In the genomic region with DNA sequence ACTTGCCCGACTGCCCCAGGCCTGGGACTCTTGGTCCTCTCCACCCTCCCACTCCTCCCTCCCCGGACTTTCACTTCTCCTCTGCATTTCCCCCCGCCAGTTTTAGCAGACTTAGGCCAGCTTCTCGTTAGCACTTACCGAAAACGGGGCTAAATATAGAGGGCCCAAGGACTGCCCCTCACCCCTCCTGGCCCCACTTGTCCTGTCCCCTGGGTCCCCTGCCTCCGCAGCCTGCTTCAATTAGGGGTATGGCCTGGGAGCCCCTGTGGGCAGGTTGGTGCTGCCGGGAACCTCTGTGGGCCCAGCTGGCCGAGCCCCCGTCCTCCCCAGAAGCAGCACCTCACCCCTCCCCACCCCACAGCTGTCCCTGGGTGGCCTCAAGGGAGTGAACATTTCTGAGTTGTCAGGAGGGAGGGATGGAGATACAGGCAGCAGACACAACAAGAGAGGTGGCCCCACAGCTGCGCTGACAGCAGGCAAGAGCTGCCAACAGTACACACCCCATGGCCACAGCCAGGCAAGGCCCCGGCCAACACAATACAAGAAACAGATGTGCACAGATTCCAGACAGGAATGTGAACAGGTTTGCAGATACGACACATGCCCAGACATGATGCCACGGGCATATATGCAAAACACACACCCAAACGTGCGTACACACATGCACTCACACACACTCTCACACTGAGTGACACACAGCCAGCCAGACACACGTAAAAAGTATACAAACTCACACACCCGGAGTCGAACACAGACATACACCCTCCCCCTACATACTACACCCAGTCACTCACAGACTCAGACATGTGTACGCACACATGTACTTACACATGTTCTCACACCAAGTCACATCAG, we compare ENCODE assay signal across 8 cellular contexts. TPM values are rescaled to one million over a fixed set of nuclear protein-coding genes. Genes with fewer than 3 reads are reported as not detected.
DNase-seq lines count a peak whose midpoint lies in the region; ATAC-seq and TF ChIP-seq lines count a peak whose summit lies in the region.

No MANE protein-coding gene starts in this region.

- dilution Hi-C loops in IMR-90 (cut with HindIII; ENCODE audit: low sequenced_read_pairs, unreplicated experiment): no loop called here

- H3K4me3 ChIP-seq in IMR-90 (ENCODE audit: insufficient read depth, low read depth, low read length): no peak overlapping the region

- no peaks in the 10 kb centered on the region for H3K9me3 ChIP-seq in IMR-90 (ENCODE audit: control insufficient read depth, insufficient read depth, low read length)

- peak overlapping the region; percentile 69; the same call in 1 of the 2 replicates for H2BK20ac ChIP-seq in IMR-90 (ENCODE audit: low read depth, low read length)

- no peak for TF ChIP-seq POLR2A in IMR-90 (IDR thresholded peaks at IDR 0.05; ENCODE audit: low read depth, low read length)

- no peak for TF ChIP-seq RAD21 in IMR-90 (IDR thresholded peaks at IDR 0.05; ENCODE audit: low read length)

- peak overlapping the region; percentile 84 for H3K4ac ChIP-seq in IMR-90 (ENCODE audit: low read depth, low read length)

- H3K14ac ChIP-seq in IMR-90 (replicated peaks; ENCODE audit: low read depth, low read length): peak overlapping the region; percentile 82

- in situ Hi-C loops in IMR-90 (cut with MboI; ENCODE audit: low sequenced_read_pairs): loop anchor here (10.0 kb wide), 1 partner anchor 195 kb away; a partner anchor contains a TSS

- 47% methylated on average over 7 of the region's 20 CpGs; no CpG with 5 or more reads in 1 of the 2 experiments for WGBS in IMR-90 (ENCODE audit: extremely low coverage in 2 of 2, insufficient read length in 1 of 2), 2 experiments

- CTCF ChIA-PET in IMR-90 (lab: Yijun Ruan, JAX): no interaction called here

- POLR2A ChIA-PET in IMR-90 (lab: Charles Lee; ENCODE audit: unreplicated experiment): no interaction called here

- H3K18ac ChIP-seq in IMR-90 (ENCODE audit: low read depth, low read length): no peak overlapping the region; the same call in 1 of the 2 replicates

- ATAC-seq in IMR-90 (ENCODE audit: low read depth) (peak; percentile 13; the same call in 1 of the 2 replicates), GM21526 (IDR thresholded peaks at IDR 0.05; ENCODE audit: low FRiP score, unreplicated experiment) (no peak)

- H2BK120ac ChIP-seq in IMR-90 (ENCODE audit: low read depth, low read length): peak overlapping the region; percentile 63; the same call in 1 of the 2 replicates

- no peak overlapping the region for H3K9ac ChIP-seq in IMR-90 (ENCODE audit: low read depth, low read length)

- peaks cover 8 to 19% of the 10 kb centered on the region in 2 experiments; a peak in 3 of 4 replicates for H3K79me1 ChIP-seq in IMR-90 (ENCODE audit: low read depth in 1 of 2, low read length in 2 of 2)

- no peak overlapping the region for H3K56ac ChIP-seq in IMR-90 (ENCODE audit: extremely low read depth, insufficient read depth, low read length)

- no peaks in the 10 kb centered on the region for H3K36me3 ChIP-seq in IMR-90 (ENCODE audit: control insufficient read depth, insufficient read depth, low read length)

- peak overlapping the region; percentile 83 for H3K23ac ChIP-seq in IMR-90 (ENCODE audit: low read depth, low read length)

- peak overlapping the region; percentile 46 for H2AK9ac ChIP-seq in IMR-90 (replicated peaks; ENCODE audit: low read depth, low read length, poor library complexity)

- peak overlapping the region; percentile 89; the same call in 2 of the 3 replicates for H2BK15ac ChIP-seq in IMR-90 (ENCODE audit: low read depth, low read length)

- intact Hi-C loops in IMR-90 (cut with micrococcal nuclease): loop anchor here (5.0 to 10.0 kb wide), 2 partner anchors 168 to 275 kb away; no protein-coding TSS in a partner anchor

- H3K27me3 ChIP-seq in IMR-90 (ENCODE audit: control insufficient read depth, insufficient read depth, low read length): peaks cover 3% of the 10 kb centered on the region; the same call in 1 of the 2 replicates

- H4K8ac ChIP-seq in IMR-90 (ENCODE audit: low read depth in 2 of 2, low read length in 2 of 2): peak overlapping the region; percentile 2 to 51; a peak in 2 of 4 replicates

- H4K5ac ChIP-seq in IMR-90 (ENCODE audit: low read depth, low read length): no peak overlapping the region

- no peak overlapping the region for H3K27ac ChIP-seq in IMR-90 (ENCODE audit: insufficient read depth, low read length)
- peak overlapping the region; percentile 44 for H3K27ac ChIP-seq in caudate nucleus (ENCODE audit: low read depth, low read length)

- H4K20me1 ChIP-seq in IMR-90 (ENCODE audit: insufficient read depth, low read length): no peaks in the 10 kb centered on the region

- H2BK5ac ChIP-seq in IMR-90 (ENCODE audit: low read depth, low read length, poor library complexity, severe bottlenecking): no peak overlapping the region

- H4K91ac ChIP-seq in IMR-90 (ENCODE audit: insufficient read depth, low read depth, low read length): no peak overlapping the region

- DNase-seq in GM03348 (ENCODE audit: low spot score) (peak; percentile 91), GM20000 (ENCODE audit: low spot score) (peak; percentile 84), IMR-90 (peak; percentile 33), caudate nucleus (lab: John Stamatoyannopoulos, UW) (peak in 19 of 61 donors; percentile 7 to 43 (median 12)), nucleus accumbens (lab: John Stamatoyannopoulos, UW) (peak in 30 of 56 donors; percentile 4 to 59 (median 16)), glomerular visceral epithelial cell (ENCODE audit: extremely low spot score) (no peak), SW 1271 (lab: John Stamatoyannopoulos, UW) (no peak)

- peaks cover 12% of the 10 kb centered on the region for H3K9me1 ChIP-seq in IMR-90 (ENCODE audit: insufficient read depth, low read length)

- no TSS peak for BruUV-seq in IMR-90 (replicated peaks; lab: Mats Ljungman, UMichigan)

- H3K4me2 ChIP-seq in IMR-90 (ENCODE audit: low read depth, low read length): no peak overlapping the region

- H2AFZ ChIP-seq in IMR-90 (replicated peaks; ENCODE audit: low read length, poor library complexity): peak overlapping the region; percentile 50

- peak overlapping the region; percentile 87 for H2AK5ac ChIP-seq in IMR-90 (ENCODE audit: low read depth, low read length)

- H3K4me1 ChIP-seq in IMR-90 (ENCODE audit: control insufficient read depth, insufficient read depth, low read length): peaks cover 14% of the 10 kb centered on the region

- no peak for TF ChIP-seq CTCF in GM20000 (IDR thresholded peaks at IDR 0.05; ENCODE audit: extremely low read depth, missing control alignments)
- TF ChIP-seq CTCF in IMR-90 (conservative IDR thresholded peaks at IDR 0.05; ENCODE audit: low read depth, low read length): no peak

TF ChIP-seq in IMR-90, 13 proteins besides CTCF, POLR2A, EP300 and RAD21:
- TF ChIP-seq, protein P1, sequence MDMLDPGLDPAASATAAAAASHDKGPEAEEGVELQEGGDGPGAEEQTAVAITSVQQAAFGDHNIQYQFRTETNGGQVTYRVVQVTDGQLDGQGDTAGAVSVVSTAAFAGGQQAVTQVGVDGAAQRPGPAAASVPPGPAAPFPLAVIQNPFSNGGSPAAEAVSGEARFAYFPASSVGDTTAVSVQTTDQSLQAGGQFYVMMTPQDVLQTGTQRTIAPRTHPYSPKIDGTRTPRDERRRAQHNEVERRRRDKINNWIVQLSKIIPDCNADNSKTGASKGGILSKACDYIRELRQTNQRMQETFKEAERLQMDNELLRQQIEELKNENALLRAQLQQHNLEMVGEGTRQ (IDR thresholded peaks at IDR 0.05; ENCODE audit: low read depth, low read length): no peak
- TF ChIP-seq MAZ (IDR thresholded peaks at IDR 0.05; ENCODE audit: borderline replicate concordance, low read depth, low read length) (no peak), SMC3 (IDR thresholded peaks at IDR 0.05; ENCODE audit: low read depth, low read length) (no peak), MXI1 (IDR thresholded peaks at IDR 0.05; ENCODE audit: borderline replicate concordance, low read depth, low read length) (no peak), NFE2L2 (IDR thresholded peaks at IDR 0.05; ENCODE audit: low read depth, low read length) (no peak), CEBPB (IDR thresholded peaks at IDR 0.05; ENCODE audit: low read depth, low read length) (no peak), CHD1 (IDR thresholded peaks at IDR 0.05; ENCODE audit: low read depth, low read length) (no peak), RCOR1 (IDR thresholded peaks at IDR 0.05; ENCODE audit: insufficient replicate concordance, low read length) (no peak), RFX5 (IDR thresholded peaks at IDR 0.05; ENCODE audit: low read depth, low read length) (no peak), BHLHE40 (IDR thresholded peaks at IDR 0.05; ENCODE audit: low read depth, low read length) (no peak), MAFK (IDR thresholded peaks at IDR 0.05; ENCODE audit: low read depth, low read length) (no peak), FOS (IDR thresholded peaks at IDR 0.05; ENCODE audit: low read depth, low read length) (no peak)
- TF ChIP-seq, protein P2, sequence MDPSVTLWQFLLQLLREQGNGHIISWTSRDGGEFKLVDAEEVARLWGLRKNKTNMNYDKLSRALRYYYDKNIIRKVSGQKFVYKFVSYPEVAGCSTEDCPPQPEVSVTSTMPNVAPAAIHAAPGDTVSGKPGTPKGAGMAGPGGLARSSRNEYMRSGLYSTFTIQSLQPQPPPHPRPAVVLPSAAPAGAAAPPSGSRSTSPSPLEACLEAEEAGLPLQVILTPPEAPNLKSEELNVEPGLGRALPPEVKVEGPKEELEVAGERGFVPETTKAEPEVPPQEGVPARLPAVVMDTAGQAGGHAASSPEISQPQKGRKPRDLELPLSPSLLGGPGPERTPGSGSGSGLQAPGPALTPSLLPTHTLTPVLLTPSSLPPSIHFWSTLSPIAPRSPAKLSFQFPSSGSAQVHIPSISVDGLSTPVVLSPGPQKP (IDR thresholded peaks at IDR 0.05; ENCODE audit: borderline replicate concordance, low read depth, low read length): no peak
TF ChIP-seq in IMR-90: peak in this region for 0.

RNA-seq across cellular contexts. Expression of a gene that starts 2.6 kb away (rescaled TPM):
- total RNA-seq in IMR-90 (2012; rRNA removed): 0.54 and 0.56 TPM in 2 replicates
- polyA plus RNA-seq in IMR-90 (2012; rRNA removed): 5.0 and 6.6 TPM in 2 replicates
- 1.8 and 5.3 TPM in 2 replicates for polyA plus RNA-seq in IMR-90 (2012; cell fraction: cytosol; rRNA removed)
- 11.7 and 16.9 TPM in 2 replicates for polyA plus RNA-seq in IMR-90 (2012; cell fraction: nucleus; rRNA removed; ENCODE audit: low replicate concordance)

RNA-seq across cellular contexts. Expression of a gene that starts 53.7 kb away (rescaled TPM):
- total RNA-seq in IMR-90 (2012; rRNA removed): 8.1 and 10.0 TPM in 2 replicates
- 12.7 and 14.1 TPM in 2 replicates for polyA plus RNA-seq in IMR-90 (2012; rRNA removed)
- 4.9 and 11.7 TPM in 2 replicates for polyA plus RNA-seq in IMR-90 (2012; cell fraction: cytosol; rRNA removed)
- polyA plus RNA-seq in IMR-90 (2012; cell fraction: nucleus; rRNA removed; ENCODE audit: low replicate concordance): 4.1 and 12.6 TPM in 2 replicates

RNA-seq across cellular contexts. Expression of a gene that starts 59.6 kb away (rescaled TPM):
- total RNA-seq in IMR-90 (2012; rRNA removed): not detected in 2 replicates
- polyA plus RNA-seq in IMR-90 (2012; rRNA removed): 0.07 and 0.10 TPM in 2 replicates
- polyA plus RNA-seq in IMR-90 (2012; cell fraction: cytosol; rRNA removed): 0.12 TPM in 1 of 2 replicates, not detected in the other
- polyA plus RNA-seq in IMR-90 (2012; cell fraction: nucleus; rRNA removed; ENCODE audit: low replicate concordance): 0.57 and 1.1 TPM in 2 replicates

Comparison
In these comparisons a context has a peak if more than half of its experiments do, and no peak if none do; other contexts are left out.
1. DNase-seq: peak in GM03348 (single experiment), GM20000 (single experiment), IMR-90 (single experiment) and nucleus accumbens (30 of 56); none in glomerular visceral epithelial cell (single experiment) and SW 1271 (0 of 2).